8 cellular contexts compared by ENCODE assay signal in genomic region chrX:38800981-38801845, GRCh38. TPM values are rescaled to one million over a fixed set of nuclear protein-coding genes. Genes with fewer than 3 reads are reported as not detected.
DNase-seq lines count a peak whose midpoint lies in the region; ATAC-seq and TF ChIP-seq lines count a peak whose summit lies in the region.

Gene MID1IP1 (plus strand): TSS chrX:38801459. CDS start chrX:38804947, 3,488 bp downstream.

- peaks cover 7% of the 10 kb centered on the region for H3K36me3 ChIP-seq in endodermal cell (ENCODE audit: control insufficient read depth, insufficient read depth, low read length)

- H3K27me3 ChIP-seq in endodermal cell (ENCODE audit: control insufficient read depth, insufficient read depth, low read length, poor library complexity, severe bottlenecking): no peaks in the 10 kb centered on the region

- ATAC-seq in GM18508 (IDR thresholded peaks at IDR 0.05; ENCODE audit: insufficient read depth, unreplicated experiment) (peak; percentile 34), HG03442 (IDR thresholded peaks at IDR 0.05; ENCODE audit: unreplicated experiment) (peak; percentile 60), HG03196 (IDR thresholded peaks at IDR 0.05; ENCODE audit: unreplicated experiment) (no peak)

- peak; percentile 97 for DNase-seq in NCI-H82 (lab: John Stamatoyannopoulos, UW)
- peak; percentile 53 for DNase-seq in activated T-cell treated with anti-CD3 and anti-CD28 coated beads for 1 hour (ENCODE audit: low read depth)
- peak; percentile 95 for DNase-seq in endodermal cell
- peak; percentile 93 for DNase-seq in lung microvascular endothelial cell (ENCODE audit: low read depth in 2 of 2)
- peak in 2 of 3 donors; percentile 36 to 49 for DNase-seq in stimulated activated CD4-positive, alpha-beta T cell treated with anti-CD3 and anti-CD28 coated beads, TNF-alpha, amount 100 ng/mL, for 1 hour (ENCODE audit: low read depth in 3 of 3, low spot score in 1 of 3)

- peak within 1 kb of the TSS; percentile 98 for H3K4me3 ChIP-seq in endodermal cell (ENCODE audit: low read length)

- peak within 1 kb of the TSS; percentile 86 for H3K27ac ChIP-seq in endodermal cell (ENCODE audit: low read depth, low read length)

- peak within 1 kb of the TSS; percentile 90 for H3K4me3 Mint-ChIP-seq in endodermal cell

- H3K36me3 Mint-ChIP-seq in endodermal cell (ENCODE audit: low read depth): peaks cover 19% of the 10 kb centered on the region

- no peak for TF ChIP-seq CTCF in endodermal cell (conservative IDR thresholded peaks at IDR 0.05)

- peak within 1 kb of the TSS; percentile 95 for H3K9ac ChIP-seq in endodermal cell (ENCODE audit: extremely low read depth, low read length, poor library complexity, severe bottlenecking)

- H3K27me3 Mint-ChIP-seq in endodermal cell (ENCODE audit: insufficient read depth): no peaks in the 10 kb centered on the region

- H3K4me1 Mint-ChIP-seq in endodermal cell: no peaks in the 10 kb centered on the region

- H3K9me3 Mint-ChIP-seq in endodermal cell: peaks cover 40% of the 10 kb centered on the region

- H3K9me3 ChIP-seq in endodermal cell (ENCODE audit: control insufficient read depth, low read length): no peaks in the 10 kb centered on the region

- peak within 1 kb of the TSS; percentile 98 for H3K27ac Mint-ChIP-seq in endodermal cell

- 8% methylated on average over 31 of the region's 32 CpGs; no CpG with 5 or more reads in 1 of the 2 experiments for WGBS in endodermal cell (ENCODE audit: insufficient coverage in 1 of 2, insufficient read length in 1 of 2), 2 experiments

- no peaks in the 10 kb centered on the region for H3K4me1 ChIP-seq in endodermal cell (ENCODE audit: control insufficient read depth, insufficient read depth, low read length)

RNA-seq across cellular contexts. Expression of gene MID1IP1, which starts in this region (rescaled TPM):
- total RNA-seq in endodermal cell: 100 to 1,000 TPM in 1 of 2 donors, 10 to 100 TPM in 1; 73.2 to 125 TPM
- 60.3 TPM for polyA plus RNA-seq in endodermal cell (2013, experiment 1 of 2)
- 58.0 TPM for polyA plus RNA-seq in endodermal cell (2013, experiment 2 of 2)
- total RNA-seq in lung microvascular endothelial cell: 10.0 and 12.7 TPM in 2 replicates

Comparison
In these comparisons a context has a peak if more than half of its experiments do, and no peak if none do; other contexts are left out.
1. DNase-seq: peak in every context shown above with its lines; median percentile 97 in NCI-H82; 95 in endodermal cell; 93 in lung microvascular endothelial cell; 53 in activated T-cell treated with anti-CD3 and anti-CD28 coated beads for 1 hour; 42 in stimulated activated CD4-positive, alpha-beta T cell treated with anti-CD3 and anti-CD28 coated beads, TNF-alpha, amount 100 ng/mL, for 1 hour.